In genomic region chr1:118859999-118860398, GRCh38 we compare ENCODE assay signal across 21 cellular contexts.
A peak's percentile ranks its signal among the peaks of the same experiment; 100 is the strongest.
DNase-seq lines count a peak whose midpoint lies in the region; ATAC-seq, FAIRE-seq and TF ChIP-seq lines count a peak whose summit lies in the region.
"Had no signal": no experiment of that assay in that cellular context is flagged by ENCODE, and none has a peak within 500 bp of the region (broad histone marks: within the 10 kb centered on the region; RNA-seq: fewer than 3 reads in every experiment).

No MANE protein-coding gene starts in this region.

- CTCF ChIA-PET in HepG2 (lab: Yijun Ruan, JAX; ENCODE audit: low intra/inter-chr PET ratio, low total read pairs) = no interaction called here

- no peak for TF ChIP-seq POLR2A in HepG2 (IDR thresholded peaks at IDR 0.05; ENCODE audit: insufficient read depth in 1 of 2, low read depth in 2 of 2, low read length in 2 of 2)
- TF ChIP-seq POLR2A in right lobe of liver (IDR thresholded peaks at IDR 0.05) = no peak
- no peak for TF ChIP-seq POLR2A in upper lobe of left lung (IDR thresholded peaks at IDR 0.05)

- TF ChIP-seq RAD21 in HepG2 (CRISPR knock-in tag; IDR thresholded peaks at IDR 0.05) = no peak

- in situ Hi-C loops in HepG2 (cut with HindIII; ENCODE audit: extremely low pct_ligation_motif_present, low pct_unique_long_range_greater_than_20kb) = no loop called here

- H3K4me2 ChIP-seq in HepG2 (ENCODE audit: low read depth, low read length) = no peak overlapping the region
- H3K4me2 ChIP-seq: A549 had no signal

- H3K27ac ChIP-seq in HepG2 (ENCODE audit: extremely low read length, insufficient read depth, low read length) (no peak overlapping the region), right lobe of liver (no peak overlapping the region), upper lobe of left lung (no peak overlapping the region)
- H3K27ac ChIP-seq: A549, GM23248 had no signal

- ATAC-seq in HepG2 (peak; percentile 38; the same call in 2 of the 3 replicates), right lobe of liver (no peak), sciatic nerve (peak; percentile 46), upper lobe of left lung (ENCODE audit: low FRiP score in 2 of 2) (no peak), HG02870 (IDR thresholded peaks at IDR 0.05; ENCODE audit: unreplicated experiment) (no peak)
- ATAC-seq: A549, HCT116 had no signal

- TF ChIP-seq EP300 in HepG2 (IDR thresholded peaks at IDR 0.05; ENCODE audit: low read depth in 2 of 2, low read length in 2 of 2) (no peak), HepG2 (CRISPR knock-in tag; IDR thresholded peaks at IDR 0.05; ENCODE audit: borderline replicate concordance) (no peak), upper lobe of left lung (IDR thresholded peaks at IDR 0.05) (no peak)

- H3K4me1 ChIP-seq in HepG2 (ENCODE audit: insufficient read depth, low read length) = peaks cover 16% of the 10 kb centered on the region; the same call in 1 of the 2 replicates
- no peaks in the 10 kb centered on the region for H3K4me1 ChIP-seq in right lobe of liver
- no peaks in the 10 kb centered on the region for H3K4me1 ChIP-seq in upper lobe of left lung
- H3K4me1 ChIP-seq: A549 had no signal

- DNase-seq in HepG2 (ENCODE audit: low spot score) (peak; percentile 4), right lobe of liver (no peak), bronchial epithelial cell (ENCODE audit: low read depth) (no peak), sciatic nerve (ENCODE audit: low spot score) (no peak), upper lobe of left lung (no peak), AML-193 (lab: John Stamatoyannopoulos, UW) (no peak)
- DNase-seq: 8988T; ACHN; C1 segment of cervical spinal cord; CD4-positive, alpha-beta memory T cell; COR-L47; DMS153; DND-41; GM23248; H9; HFFc6 had no signal

- BruUV-seq in HepG2 (replicated peaks; lab: Mats Ljungman, UMichigan) = no TSS peak

- H2AFZ ChIP-seq in HepG2 (ENCODE audit: low read length) = no peak overlapping the region
- H2AFZ ChIP-seq: GM23248 had no signal

- no peaks in the 10 kb centered on the region for H3K27me3 ChIP-seq in HepG2 (ENCODE audit: control insufficient read depth in 1 of 2, insufficient read depth in 2 of 2, low read length in 2 of 2)
- no peaks in the 10 kb centered on the region for H3K27me3 ChIP-seq in right lobe of liver
- no peaks in the 10 kb centered on the region for H3K27me3 ChIP-seq in bronchial epithelial cell (ENCODE audit: control insufficient read depth, insufficient read depth, low read length)
- no peaks in the 10 kb centered on the region for H3K27me3 ChIP-seq in upper lobe of left lung

- FAIRE-seq in HepG2 (lab: Jason Lieb, UNC) (no peak), bronchial epithelial cell (lab: Jason Lieb, UNC) (peak; percentile 43)
- FAIRE-seq: A549, G401.6, GM12892 had no signal

- H3K36me3 ChIP-seq in HepG2 (replicated peaks in 1 of 2; ENCODE audit: control insufficient read depth in 1 of 2, insufficient read depth in 2 of 2, low read length in 2 of 2) = no peaks in the 10 kb centered on the region
- H3K36me3 ChIP-seq in right lobe of liver = no peaks in the 10 kb centered on the region
- H3K36me3 ChIP-seq in bronchial epithelial cell (ENCODE audit: control insufficient read depth, insufficient read depth, low read length) = no peaks in the 10 kb centered on the region
- H3K36me3 ChIP-seq in upper lobe of left lung = no peaks in the 10 kb centered on the region

- H3K4me3 ChIP-seq in HepG2 (replicated peaks in 1 of 3; ENCODE audit: insufficient read depth in 1 of 3, low read depth in 2 of 3, low read length in 3 of 3) (no peak overlapping the region), right lobe of liver (no peak overlapping the region), bronchial epithelial cell (ENCODE audit: low read depth, low read length) (no peak overlapping the region), upper lobe of left lung (no peak overlapping the region)
- H3K4me3 ChIP-seq: A549, GM23248 had no signal

- POLR2A ChIA-PET in HepG2 (lab: Yijun Ruan, JAX) = no interaction called here

- H3K9me3 ChIP-seq in HepG2 (ENCODE audit: low read length) = no peaks in the 10 kb centered on the region
- H3K9me3 ChIP-seq in right lobe of liver = no peaks in the 10 kb centered on the region
- H3K9me3 ChIP-seq in upper lobe of left lung = no peaks in the 10 kb centered on the region
- H3K9me3 ChIP-seq: A549 had no signal

- H3K79me2 ChIP-seq in HepG2 (ENCODE audit: insufficient read depth, low read length) = no peaks in the 10 kb centered on the region

- 6% methylated on average over 3 of the region's 3 CpGs for WGBS in HepG2 (ENCODE audit: low lambda C conversion rate)
- 69% methylated on average over 3 of the region's 3 CpGs for WGBS in right lobe of liver (ENCODE audit: insufficient coverage, low coverage, low lambda C conversion rate, missing lambda C conversion rate)
- 67 to 72% methylated on average over 3 of the region's 3 CpGs for WGBS in upper lobe of left lung, 2 donors

- no peaks in the 10 kb centered on the region for H4K20me1 ChIP-seq in HepG2 (ENCODE audit: insufficient read depth, low read length)

- intact Hi-C loops in HepG2 (cut with micrococcal nuclease; ENCODE audit: unreplicated experiment) = loop anchor here (5.0 kb wide), 1 partner anchor 152 kb away; no protein-coding TSS in a partner anchor
- intact Hi-C loops in right lobe of liver (cut with DNase I) = no loop called here
- intact Hi-C loops in sciatic nerve (cut with DNase I) = no loop called here

- no peak overlapping the region for H3K9ac ChIP-seq in HepG2 (ENCODE audit: insufficient read depth, low read depth, low read length)
- H3K9ac ChIP-seq: GM23248 had no signal

- 0 out of 2 replicates have a peak, but pooled peaks have one; percentile 14 for TF ChIP-seq CTCF in HepG2 (CRISPR knock-in tag; IDR thresholded peaks at IDR 0.05)
- TF ChIP-seq CTCF in right lobe of liver (IDR thresholded peaks at IDR 0.05) = no peak
- TF ChIP-seq CTCF in bronchial epithelial cell (IDR thresholded peaks at IDR 0.05; ENCODE audit: insufficient read depth, low read length, severe bottlenecking) = no peak
- TF ChIP-seq CTCF in upper lobe of left lung (IDR thresholded peaks at IDR 0.05) = no peak

TF ChIP-seq in HepG2, 621 proteins besides CTCF, POLR2A, EP300 and RAD21:
- TF ChIP-seq FOXA3 (CRISPR knock-in tag; IDR thresholded peaks at IDR 0.05) (peak; percentile 71), NFKB2 (CRISPR knock-in tag; IDR thresholded peaks at IDR 0.05; ENCODE audit: borderline replicate concordance) (no peak), TARDBP (CRISPR knock-in tag; IDR thresholded peaks at IDR 0.05) (no peak), KLF11 (CRISPR knock-in tag; IDR thresholded peaks at IDR 0.05) (no peak), STAG1 (CRISPR knock-in tag; IDR thresholded peaks at IDR 0.05) (peak; percentile 56), FOXJ3 (CRISPR knock-in tag; IDR thresholded peaks at IDR 0.05; ENCODE audit: borderline replicate concordance) (no peak), FOXA1 (IDR thresholded peaks at IDR 0.05) (no peak), FOXA1 (CRISPR knock-in tag; IDR thresholded peaks at IDR 0.05) (peak; percentile 78), ZNF766 (CRISPR knock-in tag; IDR thresholded peaks at IDR 0.05; ENCODE audit: borderline replicate concordance) (no peak)
TF ChIP-seq in HepG2: peak in this region for 3.

Comparison
In these comparisons a context has a peak if more than half of its experiments do, and no peak if none do; other contexts are left out.
1. ATAC-seq: peak in HepG2 (single experiment) and sciatic nerve (single experiment); none in right lobe of liver (0 of 4), upper lobe of left lung (0 of 2) and HG02870 (single experiment).